8 cellular contexts compared by ENCODE assay signal in genomic region chr4:139266208-139266582, GRCh38. TPM values are rescaled to one million over a fixed set of nuclear protein-coding genes. Genes with fewer than 3 reads are reported as not detected.
DNase-seq lines count a peak whose midpoint lies in the region; ATAC-seq and TF ChIP-seq lines count a peak whose summit lies in the region.

No MANE protein-coding gene starts in this region.

- peak overlapping the region; percentile 68 for H3K4me3 Mint-ChIP-seq in activated T-helper 17 cell treated with anti-CD3 and anti-CD28 coated beads, Interleukin-2, amount 50 U/mL, for 72 hours

- H3K9me3 ChIP-seq in heart right ventricle (no peaks in the 10 kb centered on the region), mesodermal cell (ENCODE audit: control insufficient read depth, low read length) (no peaks in the 10 kb centered on the region), aorta (ENCODE audit: control insufficient read depth, low read length) (no peaks in the 10 kb centered on the region)

- H3K27me3 ChIP-seq in heart right ventricle (no peaks in the 10 kb centered on the region), aorta (ENCODE audit: control insufficient read depth in 1 of 2, insufficient read depth in 2 of 2, low read length in 1 of 2) (no peaks in the 10 kb centered on the region)

- no peak for TF ChIP-seq CTCF in heart right ventricle (IDR thresholded peaks at IDR 0.05)

- H3K4me3 ChIP-seq in heart right ventricle (peak overlapping the region in 7 of 10 donors; percentile 31 to 49 (median 47)), mesodermal cell (ENCODE audit: extremely low read depth, insufficient read depth, low read length, poor library complexity, severe bottlenecking) (no peak overlapping the region), aorta (ENCODE audit: low read length in 2 of 2) (no peak overlapping the region)

- peaks cover 12% of the 10 kb centered on the region for H3K4me1 Mint-ChIP-seq in activated T-helper 17 cell treated with anti-CD3 and anti-CD28 coated beads, Interleukin-2, amount 50 U/mL, for 72 hours

- DNase-seq in heart right ventricle (no peak), left cardiac atrium (no peak), aorta (no peak), NCI-H187 (lab: John Stamatoyannopoulos, UW) (no peak)

- ATAC-seq in heart right ventricle (peak in 3 of 8 donors; percentile 13 to 14 (median 13)), left cardiac atrium (no peak), aorta (ENCODE audit: low FRiP score) (peak; percentile 11), HG03442 (IDR thresholded peaks at IDR 0.05; ENCODE audit: unreplicated experiment) (no peak), GM21447 (IDR thresholded peaks at IDR 0.05; ENCODE audit: unreplicated experiment) (no peak)
- peak; percentile 1 for ATAC-seq in activated T-helper 17 cell treated with anti-CD3 and anti-CD28 coated beads, Interleukin-2, amount 50 U/mL, for 72 hours (replicated peaks)

- no peaks in the 10 kb centered on the region for H3K36me3 Mint-ChIP-seq in activated T-helper 17 cell treated with anti-CD3 and anti-CD28 coated beads, Interleukin-2, amount 50 U/mL, for 72 hours (ENCODE audit: low read depth)

- H3K4me1 ChIP-seq in heart right ventricle (peaks cover 0 to 17% (median 13%) of the 10 kb centered on the region in 9 donors), mesodermal cell (ENCODE audit: control insufficient read depth, insufficient read depth, low read length, poor library complexity, severe bottlenecking) (peaks cover 4% of the 10 kb centered on the region), aorta (ENCODE audit: control insufficient read depth in 1 of 2, insufficient read depth in 2 of 2, low read length in 2 of 2) (no peaks in the 10 kb centered on the region)

- H3K9me3 Mint-ChIP-seq in activated T-helper 17 cell treated with anti-CD3 and anti-CD28 coated beads, Interleukin-2, amount 50 U/mL, for 72 hours = no peaks in the 10 kb centered on the region

- 6 to 10% methylated on average over 1 of the region's 1 CpG for WGBS in heart right ventricle, 2 donors
- WGBS in mesodermal cell (ENCODE audit: insufficient coverage in 2 of 2), 2 experiments = no CpG with 5 or more reads among the region's 1 CpG
- WGBS in aorta, 2 donors = 0 to 3% methylated on average over 1 of the region's 1 CpG

- intact Hi-C loops in heart right ventricle (cut with DNase I) = no loop called here
- intact Hi-C loops in left cardiac atrium (cut with DNase I) = no loop called here
- intact Hi-C loops in aorta (cut with DNase I) = no loop called here

- peak overlapping the region; percentile 51 for H3K27ac Mint-ChIP-seq in activated T-helper 17 cell treated with anti-CD3 and anti-CD28 coated beads, Interleukin-2, amount 50 U/mL, for 72 hours

- H3K36me3 ChIP-seq in heart right ventricle (no peaks in the 10 kb centered on the region), mesodermal cell (ENCODE audit: control insufficient read depth, insufficient read depth, low read length) (no peaks in the 10 kb centered on the region), aorta (ENCODE audit: control insufficient read depth in 1 of 2, insufficient read depth in 2 of 2, low read length in 1 of 2) (no peaks in the 10 kb centered on the region)

- no peaks in the 10 kb centered on the region for H3K27me3 Mint-ChIP-seq in activated T-helper 17 cell treated with anti-CD3 and anti-CD28 coated beads, Interleukin-2, amount 50 U/mL, for 72 hours

- peak overlapping the region in 8 of 10 donors; percentile 18 to 66 (median 44) for H3K27ac ChIP-seq in heart right ventricle
- peak overlapping the region; percentile 85 for H3K27ac ChIP-seq in mesodermal cell (ENCODE audit: low read depth, low read length, severe bottlenecking)
- no peak overlapping the region for H3K27ac ChIP-seq in aorta (ENCODE audit: low read depth in 1 of 2, low read length in 2 of 2)

RNA-seq across cellular contexts. Expression of gene MGARP, which starts 13.8 kb away (rescaled TPM):
- total RNA-seq in heart right ventricle (1 to 10 TPM in 5 of 10 donors, under 1 TPM in 4, not detected in 1; 0.36 to 2.3 (median 1.1) TPM), left cardiac atrium (1 to 10 TPM; 1.2 to 1.6 TPM), aorta (1 to 10 TPM; 2.2 to 3.7 TPM)
- polyA plus RNA-seq in heart right ventricle (1 to 10 TPM; 1.5 to 1.7 TPM), aorta (10 to 100 TPM in 1 of 2 donors, 1 to 10 TPM in 1; 8.9 to 17.6 TPM)
- under 1 TPM in 1 of 2 donors, not detected in 1; 0.98 TPM for total RNA-seq in activated T-helper 17 cell treated with anti-CD3 and anti-CD28 coated beads, Interleukin-2, amount 50 U/mL, for 72 hours
- 1.8 TPM for polyA plus RNA-seq in mesodermal cell (2013, experiment 1 of 2)
- polyA plus RNA-seq in mesodermal cell (2013, experiment 2 of 2) = 2.2 TPM

RNA-seq across cellular contexts. Expression of gene NAA15, which starts 35.1 kb away (rescaled TPM):
- total RNA-seq in heart right ventricle (10 to 100 TPM; 26.1 to 45.4 (median 33.7) TPM), left cardiac atrium (10 to 100 TPM; 33.1 to 46.1 TPM), aorta (10 to 100 TPM; 42.8 to 45.4 TPM)
- polyA plus RNA-seq in heart right ventricle (10 to 100 TPM in 1 of 2 donors, 1 to 10 TPM in 1; 8.2 to 12.0 TPM), aorta (1 to 10 TPM; 4.9 to 8.1 TPM)
- 100 to 1,000 TPM in 1 of 2 donors, 10 to 100 TPM in 1; 54.2 to 106 TPM for total RNA-seq in activated T-helper 17 cell treated with anti-CD3 and anti-CD28 coated beads, Interleukin-2, amount 50 U/mL, for 72 hours
- polyA plus RNA-seq in mesodermal cell (2013, experiment 1 of 2) = 33.4 TPM
- polyA plus RNA-seq in mesodermal cell (2013, experiment 2 of 2) = 36.7 TPM

RNA-seq across cellular contexts. Expression of gene NDUFC1, which starts 36.1 kb away (rescaled TPM):
- 100 to 1,000 TPM; 184 to 248 (median 204) TPM for total RNA-seq in heart right ventricle
- polyA plus RNA-seq in heart right ventricle = 100 to 1,000 TPM; 213 to 266 TPM
- 100 to 1,000 TPM; 181 TPM for total RNA-seq in left cardiac atrium
- total RNA-seq in activated T-helper 17 cell treated with anti-CD3 and anti-CD28 coated beads, Interleukin-2, amount 50 U/mL, for 72 hours = 10 to 100 TPM; 34.9 to 43.6 TPM
- polyA plus RNA-seq in mesodermal cell (2013, experiment 1 of 2) = 66.6 TPM
- polyA plus RNA-seq in mesodermal cell (2013, experiment 2 of 2) = 67.8 TPM
- 10 to 100 TPM; 38.8 to 41.9 TPM for total RNA-seq in aorta
- 100 to 1,000 TPM in 1 of 2 donors, 10 to 100 TPM in 1; 95.7 to 104 TPM for polyA plus RNA-seq in aorta

Comparison
In these comparisons a context has a peak if more than half of its experiments do, and no peak if none do; other contexts are left out.
1. ATAC-seq: peak in activated T-helper 17 cell treated with anti-CD3 and anti-CD28 coated beads, Interleukin-2, amount 50 U/mL, for 72 hours (single experiment) and aorta (single experiment); none in left cardiac atrium (0 of 2), HG03442 (single experiment) and GM21447 (single experiment).
2. H3K27ac ChIP-seq: peak in heart right ventricle (8 of 10) and mesodermal cell (single experiment); none in aorta (0 of 2).
3. H3K4me3 ChIP-seq: peak in heart right ventricle (7 of 10); none in mesodermal cell (single experiment) and aorta (0 of 2).
4. RNA of gene NDUFC1, which starts 36.1 kb away (total RNA-seq): 184 to 248 TPM in heart right ventricle and 181 TPM in left cardiac atrium; 34.9 to 43.6 TPM in activated T-helper 17 cell treated with anti-CD3 and anti-CD28 coated beads, Interleukin-2, amount 50 U/mL, for 72 hours and 38.8 to 41.9 TPM in aorta; every median in the first group is over 4 times any median in the second.